2 cellular contexts compared by ENCODE assay signal in genomic region chr5:175456105-175456504, GRCh38.
TF ChIP-seq lines count a peak whose summit lies in the region.

No MANE protein-coding gene starts in this region.

TF ChIP-seq in HepG2, 621 proteins besides CTCF, POLR2A, EP300 and RAD21:
- TF ChIP-seq MNT (IDR thresholded peaks at IDR 0.05) (peak; percentile 64; the same call in 1 of the 2 replicates), NBN (conservative IDR thresholded peaks at IDR 0.05) (no peak), BRCA1 (CRISPR knock-in tag; IDR thresholded peaks at IDR 0.05) (no peak)

TF ChIP-seq in HCT116, 20 proteins besides CTCF, POLR2A, EP300 and RAD21:
- TF ChIP-seq REST (IDR thresholded peaks at IDR 0.05; ENCODE audit: low read depth) (no peak), MAX (IDR thresholded peaks at IDR 0.05) (0 out of 2 replicates have a peak, but pooled peaks have one; percentile 34), ATF3 (IDR thresholded peaks at IDR 0.05) (no peak), TCF7L2 (IDR thresholded peaks at IDR 0.05; ENCODE audit: borderline replicate concordance, extremely low read depth, insufficient read depth, insufficient read length) (no peak), POLR2AphosphoS5 (IDR thresholded peaks at IDR 0.05; ENCODE audit: low read depth, low read length) (no peak), ZFX (IDR thresholded peaks at IDR 0.05) (no peak), EGR1 (IDR thresholded peaks at IDR 0.05; ENCODE audit: low read depth) (no peak)
